ENCODE assay signal across 8 cellular contexts in the genomic region with DNA sequence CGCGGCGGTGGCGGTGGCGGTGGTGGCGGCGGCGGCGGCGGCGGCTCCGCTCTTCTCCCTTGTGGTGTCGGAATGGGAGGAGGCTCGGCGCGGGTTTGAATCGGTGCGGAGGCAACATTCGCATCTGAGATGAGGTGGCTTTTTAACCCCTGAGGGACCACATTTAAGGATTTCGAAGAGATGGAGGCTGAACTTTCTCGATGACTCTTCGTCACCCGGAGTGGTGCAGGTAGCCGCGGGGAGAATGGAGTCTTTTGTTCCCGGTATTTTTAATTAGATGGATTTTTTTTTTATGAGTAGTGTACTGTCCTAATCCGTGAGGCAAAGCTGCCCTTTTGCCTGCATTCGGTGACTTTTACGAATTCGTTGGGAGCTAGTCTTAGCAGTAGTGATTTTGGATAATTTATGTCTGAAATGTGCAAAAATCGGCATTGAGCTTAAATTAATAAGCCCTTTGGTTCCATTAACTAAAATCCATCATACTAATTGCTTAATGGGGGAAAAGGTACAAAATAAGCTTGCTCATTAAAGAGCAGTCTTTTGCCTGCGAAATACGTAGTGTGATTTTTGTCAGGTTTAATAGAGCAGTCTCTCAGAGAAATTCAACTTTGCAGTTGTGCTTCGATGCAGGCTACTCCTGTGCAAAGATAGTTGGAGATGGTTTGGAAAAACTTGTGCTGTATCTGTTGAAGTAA.
DNase-seq lines count a peak whose midpoint lies in the region; ATAC-seq and TF ChIP-seq lines count a peak whose summit lies in the region.

No MANE protein-coding gene starts in this region.

- H3K4me1 ChIP-seq in lower lobe of right lung (peaks cover 22% of the 10 kb centered on the region), transverse colon (peaks cover 0 to 15% (median 6%) of the 10 kb centered on the region in 4 donors)

- no peak for ATAC-seq in central memory CD8-positive, alpha-beta T cell (replicated peaks; ENCODE audit: extremely low read depth, poor library complexity, severe bottlenecking)
- ATAC-seq in lower lobe of right lung (no peak), GM21423 (IDR thresholded peaks at IDR 0.05; ENCODE audit: unreplicated experiment) (no peak)

- H3K27ac Mint-ChIP-seq in central memory CD8-positive, alpha-beta T cell (ENCODE audit: low read depth): no peak overlapping the region

- H3K27ac ChIP-seq in lower lobe of right lung: no peak overlapping the region
- H3K27ac ChIP-seq in transverse colon: peak overlapping the region; percentile 28 to 69 (median 49)

- intact Hi-C loops in lower lobe of right lung (cut with DNase I) (no loop called here), transverse colon (cut with DNase I; ENCODE audit: low total_unique reads) (no loop called here)

- peaks cover 8% of the 10 kb centered on the region for H3K4me1 Mint-ChIP-seq in central memory CD8-positive, alpha-beta T cell

- TF ChIP-seq CTCF in lower lobe of right lung (IDR thresholded peaks at IDR 0.05) (no peak), transverse colon (IDR thresholded peaks at IDR 0.05) (no peak)

- in situ Hi-C loops in transverse colon (cut with MboI; ENCODE audit: low pct_ligation_motif_present in 1 of 4, low pct_unique_long_range_greater_than_20kb in 1 of 4, low sequenced_read_pairs in 3 of 4): no loop called here

- WGBS in transverse colon (ENCODE audit: low coverage in 1 of 2), 2 donors: 3 to 12% methylated on average over 19 to 22 of the region's 34 CpGs

- H3K9me3 ChIP-seq in lower lobe of right lung (no peaks in the 10 kb centered on the region), transverse colon (no peaks in the 10 kb centered on the region)

- peaks cover 75% of the 10 kb centered on the region for H3K27me3 Mint-ChIP-seq in central memory CD8-positive, alpha-beta T cell

- no peak for TF ChIP-seq POLR2A in transverse colon (IDR thresholded peaks at IDR 0.05)

- H3K9me3 Mint-ChIP-seq in central memory CD8-positive, alpha-beta T cell: no peaks in the 10 kb centered on the region

- H3K36me3 ChIP-seq in lower lobe of right lung: no peaks in the 10 kb centered on the region
- no peaks in the 10 kb centered on the region for H3K36me3 ChIP-seq in transverse colon

- no peak for TF ChIP-seq EP300 in transverse colon (IDR thresholded peaks at IDR 0.05; ENCODE audit: low read depth)

- H3K36me3 Mint-ChIP-seq in central memory CD8-positive, alpha-beta T cell (ENCODE audit: insufficient read depth): peaks cover 4% of the 10 kb centered on the region

- H3K4me3 ChIP-seq in lower lobe of right lung: peak overlapping the region; percentile 54
- peak overlapping the region; percentile 12 to 57 (median 46) for H3K4me3 ChIP-seq in transverse colon

- peak overlapping the region; percentile 73 for H3K4me3 Mint-ChIP-seq in central memory CD8-positive, alpha-beta T cell

- H3K27me3 ChIP-seq in lower lobe of right lung (ENCODE audit: low read depth) (peaks cover 69% of the 10 kb centered on the region), transverse colon (peaks cover 80% of the 10 kb centered on the region)

- DNase-seq in SKM-1 treated with dmso at 0.1 percent for 144 hours (lab: John Stamatoyannopoulos, UW; ENCODE audit: unreplicated experiment) (peak; percentile 32), SKM-1 (lab: John Stamatoyannopoulos, UW; ENCODE audit: unreplicated experiment) (no peak), NCI-H1930 (lab: John Stamatoyannopoulos, UW) (peak; percentile 64 to 68), lower lobe of right lung (no peak), transverse colon (no peak), glomerular visceral epithelial cell (ENCODE audit: extremely low spot score) (no peak)
- DNase-seq in central memory CD8-positive, alpha-beta T cell (ENCODE audit: low spot score in 2 of 2): no peak

Comparison
In these comparisons a context has a peak if more than half of its experiments do, and no peak if none do; other contexts are left out.
1. DNase-seq: peak in SKM-1 treated with dmso at 0.1 percent for 144 hours (single experiment) and NCI-H1930 (2 of 2); none in SKM-1 (single experiment), central memory CD8-positive, alpha-beta T cell (0 of 2), lower lobe of right lung (single experiment), transverse colon (single experiment) and glomerular visceral epithelial cell (single experiment).